Comparison of ENCODE assay signal across 30 cellular contexts in genomic region chr10:63281967-63282366, GRCh38.
A peak's percentile ranks its signal among the peaks of the same experiment; 100 is the strongest.
DNase-seq lines count a peak whose midpoint lies in the region; ATAC-seq, FAIRE-seq and TF ChIP-seq lines count a peak whose summit lies in the region.
"Had no signal": no experiment of that assay in that cellular context is flagged by ENCODE, and none has a peak within 500 bp of the region (broad histone marks: within the 10 kb centered on the region; RNA-seq: fewer than 3 reads in every experiment).

No MANE protein-coding gene starts in this region.

- H3K23me2 ChIP-seq in H1 (ENCODE audit: low read depth, low read length): no peaks in the 10 kb centered on the region

- no peak overlapping the region for H2BK20ac ChIP-seq in IMR-90 (ENCODE audit: low read depth, low read length)
- no peak overlapping the region for H2BK20ac ChIP-seq in H1 (ENCODE audit: low read length)

- TF ChIP-seq RAD21 in IMR-90 (IDR thresholded peaks at IDR 0.05; ENCODE audit: low read length) (no peak), H1 (IDR thresholded peaks at IDR 0.05 in 1 of 2, conservative IDR thresholded peaks at IDR 0.05 in 1 of 2; ENCODE audit: low read depth in 2 of 2, low read length in 2 of 2) (no peak)

- H3K4me1 ChIP-seq in IMR-90 (ENCODE audit: control insufficient read depth, insufficient read depth, low read length) (no peaks in the 10 kb centered on the region), H1 (replicated peaks in 1 of 4; ENCODE audit: control insufficient read depth in 3 of 4, insufficient read depth in 4 of 4, low read length in 3 of 4) (peaks cover 0 to 10% (median 2%) of the 10 kb centered on the region in 4 experiments; a peak in 3 of 7 replicates), ovary (ENCODE audit: insufficient read depth) (peaks cover 2% of the 10 kb centered on the region)
- H3K4me1 ChIP-seq: Caco-2, Peyer's patch, uterus had no signal

- H4K20me1 ChIP-seq in IMR-90 (ENCODE audit: insufficient read depth, low read length): peaks cover 7% of the 10 kb centered on the region; the same call in 1 of the 2 replicates
- H4K20me1 ChIP-seq in H1 (replicated peaks in 1 of 2; ENCODE audit: control insufficient read depth in 1 of 2, insufficient read depth in 2 of 2, low read length in 2 of 2): no peaks in the 10 kb centered on the region

- DNase-seq in AG10803 (ENCODE audit: low read depth) (peak; percentile 83), IMR-90 (peak; percentile 27), H1 (ENCODE audit: low read depth in 1 of 2, low spot score in 2 of 2) (no peak), left kidney (ENCODE audit: low read depth, low spot score) (peak; percentile 11), ovary (no peak)
- DNase-seq in stimulated activated CD4-positive, alpha-beta T cell treated with anti-CD3 and anti-CD28 coated beads, Interleukin-4, amount 100 ng/mL, for 24 hours: no peak
- DNase-seq in activated naive CD4-positive, alpha-beta T cell treated with anti-CD3 and anti-CD28 coated beads, Interleukin-2, amount 50 U/mL, for 16 hours: no peak
- DNase-seq: activated CD4-positive, alpha-beta T cell treated with anti-CD3 and anti-CD28 coated beads for 36 hours; activated CD8-positive, alpha-beta T cell treated with anti-CD3 and anti-CD28 coated beads for 36 hours; amniotic stem cell; C1 segment of cervical spinal cord; Caco-2; DND-41; glutamatergic neuron; HFFc6; KG1; MG63; NCI-H1930; NCI-H524 treated with DMSO at 0.1 percent for 48 hours; Peyer's patch; SIG-M5; spleen; stimulated activated CD4-positive, alpha-beta T cell treated with anti-CD3 and anti-CD28 coated beads, Interleukin-2, amount 100 ng/mL, for 24 hours; stomach; SW 1271; T-helper 9 cell; uterus had no signal

- H3K9ac ChIP-seq in IMR-90 (ENCODE audit: low read depth, low read length) (no peak overlapping the region), H1 (replicated peaks in 1 of 4; ENCODE audit: extremely low read depth in 1 of 4, low read depth in 3 of 4, low read length in 3 of 4) (no peak overlapping the region)

- H3K4ac ChIP-seq in IMR-90 (ENCODE audit: low read depth, low read length) (no peak overlapping the region), H1 (replicated peaks; ENCODE audit: insufficient read length, low read depth, low read length) (no peak overlapping the region)

- no peaks in the 10 kb centered on the region for H3K9me3 ChIP-seq in IMR-90 (ENCODE audit: control insufficient read depth, insufficient read depth, low read length)
- H3K9me3 ChIP-seq in H1 (ENCODE audit: insufficient read depth in 2 of 2, low read depth in 1 of 2, low read length in 1 of 2): no peaks in the 10 kb centered on the region
- no peaks in the 10 kb centered on the region for H3K9me3 ChIP-seq in ovary
- H3K9me3 ChIP-seq: Caco-2, MG63, Peyer's patch, spleen, stomach, uterus had no signal

- CTCF ChIA-PET in IMR-90 (lab: Yijun Ruan, JAX): no interaction called here
- CTCF ChIA-PET in H1 (lab: Charles Lee; ENCODE audit: partially characterized antibody): no interaction called here

- H4K5ac ChIP-seq in IMR-90 (ENCODE audit: low read depth, low read length) (no peak overlapping the region), H1 (ENCODE audit: insufficient read length, low read depth, low read length) (no peak overlapping the region)

- BruUV-seq in IMR-90 (replicated peaks; lab: Mats Ljungman, UMichigan): no TSS peak

- no peak overlapping the region for H2BK12ac ChIP-seq in H1 (ENCODE audit: low read depth, low read length)

- H3K4me3 ChIP-seq in AG10803 (ENCODE audit: low read length) (no peak overlapping the region), IMR-90 (ENCODE audit: insufficient read depth, low read depth, low read length) (no peak overlapping the region), H1 (ENCODE audit: extremely low read depth in 1 of 4, insufficient read depth in 2 of 4, low read depth in 3 of 4, low read length in 4 of 4) (no peak overlapping the region), ovary (no peak overlapping the region)
- H3K4me3 ChIP-seq: GM23338, MG63, Peyer's patch, spleen, stomach, uterus had no signal

- no peak for FAIRE-seq in H1 (lab: Jason Lieb, UNC)
- FAIRE-seq: HTR-8/SVneo had no signal

- no peaks in the 10 kb centered on the region for H3K36me3 ChIP-seq in IMR-90 (ENCODE audit: control insufficient read depth, insufficient read depth, low read length)
- no peaks in the 10 kb centered on the region for H3K36me3 ChIP-seq in H1 (ENCODE audit: control insufficient read depth in 2 of 4, insufficient read depth in 4 of 4, low read length in 3 of 4)
- H3K36me3 ChIP-seq in ovary: no peaks in the 10 kb centered on the region
- H3K36me3 ChIP-seq: MG63, Peyer's patch, spleen, stomach, uterus had no signal

- H2BK5ac ChIP-seq in IMR-90 (ENCODE audit: low read depth, low read length, poor library complexity, severe bottlenecking): no peak overlapping the region
- H2BK5ac ChIP-seq in H1 (ENCODE audit: low read depth, low read length): no peak overlapping the region

- no CpG with 5 or more reads among the region's 3 CpGs for WGBS in IMR-90 (ENCODE audit: extremely low coverage in 2 of 2, insufficient read length in 1 of 2), 2 experiments
- 82% methylated on average over 3 of the region's 3 CpGs; no CpG with 5 or more reads in 1 of the 2 experiments for WGBS in H1 (ENCODE audit: extremely low coverage in 1 of 2, insufficient coverage in 1 of 2, insufficient read length in 1 of 2, insufficient replicate concordance in 2 of 2, low coverage in 1 of 2, low lambda C conversion rate in 2 of 2, missing lambda C conversion rate in 1 of 2), 2 experiments
- 31 to 46% (median 37%) methylated on average over 3 of the region's 3 CpGs for WGBS in ovary, 3 donors

- H3K27ac ChIP-seq in IMR-90 (ENCODE audit: insufficient read depth, low read length): no peak overlapping the region
- H3K27ac ChIP-seq in H1 (ENCODE audit: low read depth, low read length): no peak overlapping the region
- H3K27ac ChIP-seq in ovary: no peak overlapping the region
- H3K27ac ChIP-seq: Peyer's patch, spleen, stomach, uterus had no signal

- H3K23ac ChIP-seq in IMR-90 (ENCODE audit: low read depth, low read length) (no peak overlapping the region), H1 (ENCODE audit: insufficient read length) (no peak overlapping the region)

- no peak overlapping the region for H2BK15ac ChIP-seq in IMR-90 (ENCODE audit: low read depth, low read length)
- no peak overlapping the region for H2BK15ac ChIP-seq in H1 (ENCODE audit: low read length)

- H2AFZ ChIP-seq in IMR-90 (replicated peaks; ENCODE audit: low read length, poor library complexity) (no peak overlapping the region), H1 (ENCODE audit: low read length) (no peak overlapping the region)
- H2AFZ ChIP-seq: GM23338 had no signal

- in situ Hi-C loops in IMR-90 (cut with MboI; ENCODE audit: low sequenced_read_pairs): no loop called here

- TF ChIP-seq CTCF in AG10803 (conservative IDR thresholded peaks at IDR 0.05; ENCODE audit: low read length): no peak
- TF ChIP-seq CTCF in IMR-90 (conservative IDR thresholded peaks at IDR 0.05; ENCODE audit: low read depth, low read length): no peak
- no peak for TF ChIP-seq CTCF in H1 (IDR thresholded peaks at IDR 0.05; ENCODE audit: control extremely low read depth in 1 of 3, insufficient read depth in 1 of 3, low read depth in 1 of 3, low read length in 3 of 3)
- no peak for TF ChIP-seq CTCF in ovary (IDR thresholded peaks at IDR 0.05)

- H2AK9ac ChIP-seq in IMR-90 (replicated peaks; ENCODE audit: low read depth, low read length, poor library complexity): no peak overlapping the region

- no peak for ATAC-seq in IMR-90 (ENCODE audit: low read depth)
- ATAC-seq: activated CD4-positive, alpha-beta T cell treated with anti-CD3 and anti-CD28 coated beads for 36 hours; activated CD8-positive, alpha-beta T cell treated with anti-CD3 and anti-CD28 coated beads for 36 hours; GM23338; left lobe of liver had no signal

- H3K9me1 ChIP-seq in IMR-90 (ENCODE audit: insufficient read depth, low read length): peaks cover 7% of the 10 kb centered on the region; the same call in 1 of the 2 replicates

- peaks cover 3 to 41% of the 10 kb centered on the region in 2 experiments; a peak in 2 of 4 replicates for H3K79me2 ChIP-seq in H1 (ENCODE audit: control insufficient read depth in 1 of 2, insufficient read depth in 2 of 2, low read length in 2 of 2)

- no peak overlapping the region for H3K18ac ChIP-seq in IMR-90 (ENCODE audit: low read depth, low read length)
- no peak overlapping the region for H3K18ac ChIP-seq in H1 (ENCODE audit: extremely low read depth, low read length)

- H3K14ac ChIP-seq in IMR-90 (replicated peaks; ENCODE audit: low read depth, low read length): no peak overlapping the region
- no peak overlapping the region for H3K14ac ChIP-seq in H1 (ENCODE audit: insufficient read length)

- H2AK5ac ChIP-seq in IMR-90 (ENCODE audit: low read depth, low read length): no peak overlapping the region
- H2AK5ac ChIP-seq in H1 (ENCODE audit: low read depth, low read length): no peak overlapping the region

- H4K8ac ChIP-seq in IMR-90 (ENCODE audit: low read depth in 2 of 2, low read length in 2 of 2) (no peak overlapping the region), H1 (ENCODE audit: extremely low read depth, insufficient read depth, low read length) (no peak overlapping the region)

- intact Hi-C loops in IMR-90 (cut with micrococcal nuclease) (no loop called here), ovary (cut with DNase I) (no loop called here)

- H3K56ac ChIP-seq in IMR-90 (ENCODE audit: extremely low read depth, insufficient read depth, low read length) (no peak overlapping the region), H1 (replicated peaks; ENCODE audit: insufficient read length, low read depth, low read length) (no peak overlapping the region)

- H3K27me3 ChIP-seq in IMR-90 (ENCODE audit: control insufficient read depth, insufficient read depth, low read length) (no peaks in the 10 kb centered on the region), H1 (replicated peaks in 1 of 4; ENCODE audit: control insufficient read depth in 3 of 4, extremely low read depth in 1 of 4, insufficient read depth in 3 of 4, low read length in 3 of 4) (no peaks in the 10 kb centered on the region), ovary (no peaks in the 10 kb centered on the region)
- H3K27me3 ChIP-seq: MG63, Peyer's patch, spleen, stomach, uterus had no signal

- TF ChIP-seq EP300 in H1 (IDR thresholded peaks at IDR 0.05; ENCODE audit: borderline replicate concordance in 1 of 2, low read depth in 2 of 2, low read length in 2 of 2): no peak
- no peak for TF ChIP-seq EP300 in ovary (IDR thresholded peaks at IDR 0.05)

- TF ChIP-seq POLR2A in IMR-90 (IDR thresholded peaks at IDR 0.05; ENCODE audit: low read depth, low read length) (no peak), H1 (IDR thresholded peaks at IDR 0.05; ENCODE audit: control extremely low read depth in 1 of 2, low read depth in 2 of 2, low read length in 2 of 2) (no peak), ovary (IDR thresholded peaks at IDR 0.05) (no peak)

- peaks cover 22 to 54% of the 10 kb centered on the region in 2 experiments for H3K79me1 ChIP-seq in IMR-90 (ENCODE audit: low read depth in 1 of 2, low read length in 2 of 2)
- H3K79me1 ChIP-seq in H1 (ENCODE audit: low read depth, low read length): no peaks in the 10 kb centered on the region

- dilution Hi-C loops in IMR-90 (cut with HindIII; ENCODE audit: low sequenced_read_pairs, unreplicated experiment): no loop called here

- H2BK120ac ChIP-seq in IMR-90 (ENCODE audit: low read depth, low read length) (no peak overlapping the region), H1 (replicated peaks; ENCODE audit: low read depth, low read length) (no peak overlapping the region)

- H4K91ac ChIP-seq in IMR-90 (ENCODE audit: insufficient read depth, low read depth, low read length) (no peak overlapping the region), H1 (replicated peaks; ENCODE audit: insufficient read length, low read length) (no peak overlapping the region)

- no peak overlapping the region for H3K4me2 ChIP-seq in IMR-90 (ENCODE audit: low read depth, low read length)
- H3K4me2 ChIP-seq in H1 (ENCODE audit: insufficient read depth in 1 of 2, low read depth in 2 of 2, low read length in 2 of 2): no peak overlapping the region
- H3K4me2 ChIP-seq: GM23338 had no signal

- POLR2A ChIA-PET in IMR-90 (lab: Charles Lee; ENCODE audit: unreplicated experiment): no interaction called here
- POLR2A ChIA-PET in H1 (lab: Charles Lee; ENCODE audit: partially characterized antibody): interaction anchor here (1.9 kb wide), 1 partner anchor 13 kb away, joined by 7 read pairs; no protein-coding TSS in a partner anchor

Comparison
In these comparisons a context has a peak if more than half of its experiments do, and no peak if none do; other contexts are left out.
1. DNase-seq: peak in AG10803 (single experiment), IMR-90 (single experiment) and left kidney (single experiment); none in H1 (0 of 2), stimulated activated CD4-positive, alpha-beta T cell treated with anti-CD3 and anti-CD28 coated beads, Interleukin-4, amount 100 ng/mL, for 24 hours (single experiment), activated naive CD4-positive, alpha-beta T cell treated with anti-CD3 and anti-CD28 coated beads, Interleukin-2, amount 50 U/mL, for 16 hours (single experiment) and ovary (0 of 5).